In the genomic region with DNA sequence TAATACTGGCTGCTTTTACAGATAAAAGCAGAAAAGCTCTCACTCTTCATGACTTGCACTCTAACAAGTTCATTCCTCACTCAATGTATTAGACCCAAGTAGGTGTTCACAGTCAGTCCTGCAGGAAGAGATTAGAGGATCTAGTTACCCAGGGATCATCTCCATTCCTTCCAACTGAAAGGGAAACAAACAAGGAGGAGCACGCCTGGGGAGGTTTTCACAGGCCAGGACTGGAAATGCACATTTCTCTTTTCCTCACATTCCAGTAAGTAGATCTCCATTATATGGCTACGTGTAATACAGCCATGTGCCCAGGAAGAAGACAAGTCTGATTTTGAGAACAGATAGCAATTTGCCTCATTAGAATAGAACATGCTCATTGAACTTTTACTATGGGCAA, we compare ENCODE assay signal across 1 cellular context.
TF ChIP-seq lines count a peak whose summit lies in the region.

No MANE protein-coding gene starts in this region.

TF ChIP-seq in GM23338, 12 proteins besides CTCF, POLR2A, EP300 and RAD21 (continued from another document):
- TF ChIP-seq, protein P1, sequence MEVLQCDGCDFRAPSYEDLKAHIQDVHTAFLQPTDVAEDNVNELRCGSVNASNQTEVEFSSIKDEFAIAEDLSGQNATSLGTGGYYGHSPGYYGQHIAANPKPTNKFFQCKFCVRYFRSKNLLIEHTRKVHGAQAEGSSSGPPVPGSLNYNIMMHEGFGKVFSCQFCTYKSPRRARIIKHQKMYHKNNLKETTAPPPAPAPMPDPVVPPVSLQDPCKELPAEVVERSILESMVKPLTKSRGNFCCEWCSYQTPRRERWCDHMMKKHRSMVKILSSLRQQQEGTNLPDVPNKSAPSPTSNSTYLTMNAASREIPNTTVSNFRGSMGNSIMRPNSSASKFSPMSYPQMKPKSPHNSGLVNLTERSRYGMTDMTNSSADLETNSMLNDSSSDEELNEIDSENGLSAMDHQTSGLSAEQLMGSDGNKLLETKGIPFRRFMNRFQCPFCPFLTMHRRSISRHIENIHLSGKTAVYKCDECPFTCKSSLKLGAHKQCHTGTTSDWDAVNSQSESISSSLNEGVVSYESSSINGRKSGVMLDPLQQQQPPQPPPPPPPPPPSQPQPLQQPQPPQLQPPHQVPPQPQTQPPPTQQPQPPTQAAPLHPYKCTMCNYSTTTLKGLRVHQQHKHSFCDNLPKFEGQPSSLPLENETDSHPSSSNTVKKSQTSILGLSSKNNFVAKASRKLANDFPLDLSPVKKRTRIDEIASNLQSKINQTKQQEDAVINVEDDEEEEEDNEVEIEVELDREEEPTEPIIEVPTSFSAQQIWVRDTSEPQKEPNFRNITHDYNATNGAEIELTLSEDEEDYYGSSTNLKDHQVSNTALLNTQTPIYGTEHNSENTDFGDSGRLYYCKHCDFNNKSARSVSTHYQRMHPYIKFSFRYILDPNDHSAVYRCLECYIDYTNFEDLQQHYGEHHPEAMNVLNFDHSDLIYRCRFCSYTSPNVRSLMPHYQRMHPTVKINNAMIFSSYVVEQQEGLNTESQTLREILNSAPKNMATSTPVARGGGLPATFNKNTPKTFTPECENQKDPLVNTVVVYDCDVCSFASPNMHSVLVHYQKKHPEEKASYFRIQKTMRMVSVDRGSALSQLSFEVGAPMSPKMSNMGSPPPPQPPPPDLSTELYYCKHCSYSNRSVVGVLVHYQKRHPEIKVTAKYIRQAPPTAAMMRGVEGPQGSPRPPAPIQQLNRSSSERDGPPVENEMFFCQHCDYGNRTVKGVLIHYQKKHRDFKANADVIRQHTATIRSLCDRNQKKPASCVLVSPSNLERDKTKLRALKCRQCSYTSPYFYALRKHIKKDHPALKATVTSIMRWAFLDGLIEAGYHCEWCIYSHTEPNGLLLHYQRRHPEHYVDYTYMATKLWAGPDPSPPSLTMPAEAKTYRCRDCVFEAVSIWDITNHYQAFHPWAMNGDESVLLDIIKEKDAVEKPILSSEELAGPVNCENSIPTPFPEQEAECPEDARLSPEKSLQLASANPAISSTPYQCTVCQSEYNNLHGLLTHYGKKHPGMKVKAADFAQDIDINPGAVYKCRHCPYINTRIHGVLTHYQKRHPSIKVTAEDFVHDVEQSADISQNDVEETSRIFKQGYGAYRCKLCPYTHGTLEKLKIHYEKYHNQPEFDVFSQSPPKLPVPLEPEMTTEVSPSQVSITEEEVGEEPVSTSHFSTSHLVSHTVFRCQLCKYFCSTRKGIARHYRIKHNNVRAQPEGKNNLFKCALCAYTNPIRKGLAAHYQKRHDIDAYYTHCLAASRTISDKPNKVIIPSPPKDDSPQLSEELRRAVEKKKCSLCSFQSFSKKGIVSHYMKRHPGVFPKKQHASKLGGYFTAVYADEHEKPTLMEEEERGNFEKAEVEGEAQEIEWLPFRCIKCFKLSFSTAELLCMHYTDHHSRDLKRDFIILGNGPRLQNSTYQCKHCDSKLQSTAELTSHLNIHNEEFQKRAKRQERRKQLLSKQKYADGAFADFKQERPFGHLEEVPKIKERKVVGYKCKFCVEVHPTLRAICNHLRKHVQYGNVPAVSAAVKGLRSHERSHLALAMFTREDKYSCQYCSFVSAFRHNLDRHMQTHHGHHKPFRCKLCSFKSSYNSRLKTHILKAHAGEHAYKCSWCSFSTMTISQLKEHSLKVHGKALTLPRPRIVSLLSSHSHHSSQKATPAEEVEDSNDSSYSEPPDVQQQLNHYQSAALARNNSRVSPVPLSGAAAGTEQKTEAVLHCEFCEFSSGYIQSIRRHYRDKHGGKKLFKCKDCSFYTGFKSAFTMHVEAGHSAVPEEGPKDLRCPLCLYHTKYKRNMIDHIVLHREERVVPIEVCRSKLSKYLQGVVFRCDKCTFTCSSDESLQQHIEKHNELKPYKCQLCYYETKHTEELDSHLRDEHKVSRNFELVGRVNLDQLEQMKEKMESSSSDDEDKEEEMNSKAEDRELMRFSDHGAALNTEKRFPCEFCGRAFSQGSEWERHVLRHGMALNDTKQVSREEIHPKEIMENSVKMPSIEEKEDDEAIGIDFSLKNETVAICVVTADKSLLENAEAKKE (CRISPR knock-in tag; IDR thresholded peaks at IDR 0.05): no peak
